ENCODE assay signal across 12 cellular contexts in the genomic region with DNA sequence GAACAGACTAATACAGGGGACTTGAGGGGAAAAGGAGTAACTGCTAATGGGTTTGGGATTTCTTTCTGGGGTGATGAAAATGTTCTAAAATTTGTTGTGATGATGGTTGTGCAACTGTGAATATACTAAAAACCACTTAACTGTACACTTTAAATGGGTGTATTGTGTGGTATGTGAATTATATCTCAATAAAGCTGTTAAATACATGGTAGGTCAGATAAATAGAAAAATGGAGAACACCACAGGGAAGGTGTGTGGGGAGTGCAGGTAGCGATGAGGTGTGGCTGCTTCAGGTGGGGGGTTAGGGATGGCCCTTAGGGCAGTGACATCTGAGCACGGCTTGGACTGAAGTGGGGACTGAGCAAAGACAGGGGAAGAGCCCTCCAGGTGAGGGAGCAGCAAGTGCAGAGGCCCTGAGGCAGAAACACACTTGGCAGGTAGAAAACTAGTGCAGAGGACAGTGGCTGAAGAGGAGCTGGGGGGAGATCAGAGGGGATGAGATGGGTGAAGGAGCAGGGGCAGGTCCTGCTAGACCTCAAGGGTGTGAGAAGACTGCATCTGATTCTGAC. TPM values are rescaled to one million over a fixed set of nuclear protein-coding genes. Genes with fewer than 3 reads are reported as not detected.
DNase-seq lines count a peak whose midpoint lies in the region; ATAC-seq, FAIRE-seq and TF ChIP-seq lines count a peak whose summit lies in the region.
"Had no signal": no experiment of that assay in that cellular context is flagged by ENCODE, and none has a peak within 500 bp of the region (broad histone marks: within the 10 kb centered on the region; RNA-seq: fewer than 3 reads in every experiment).

No MANE protein-coding gene starts in this region.

- H3K4me3 ChIP-seq in K562, result no peak overlapping the region
- H3K4me3 ChIP-seq in muscle layer of duodenum (ENCODE audit: low read depth in 1 of 2, low read length in 2 of 2), result no peak overlapping the region
- H3K4me3 ChIP-seq in transverse colon, result no peak overlapping the region

- H3K9me1 ChIP-seq in K562 (ENCODE audit: control insufficient read depth, insufficient read depth, low read length), result no peaks in the 10 kb centered on the region

- TF ChIP-seq EP300 in K562 (IDR thresholded peaks at IDR 0.05; ENCODE audit: low read length) (no peak), transverse colon (IDR thresholded peaks at IDR 0.05; ENCODE audit: low read depth) (no peak)

- TF ChIP-seq POLR2A in K562 (conservative IDR thresholded peaks at IDR 0.05), result no peak
- TF ChIP-seq POLR2A in transverse colon (IDR thresholded peaks at IDR 0.05), result no peak

- H3K27ac Mint-ChIP-seq in activated naive CD4-positive, alpha-beta T cell treated with anti-CD3 and anti-CD28 coated beads, Interleukin-2, amount 50 U/mL, for 24 hours, result peak overlapping the region; percentile 95
- H3K27ac Mint-ChIP-seq: dendritic cell treated with granulocyte-macrophage colony-stimulating factor and Interleukin-4, amounts not matched to agents 40 ng/mL and 50 ng/mL, for 4 days had no signal

- TF ChIP-seq CTCF in K562 (IDR thresholded peaks at IDR 0.05 in 2 of 3, conservative IDR thresholded peaks at IDR 0.05 in 1 of 3; ENCODE audit: insufficient read depth in 2 of 3, low read depth in 1 of 3, low read length in 3 of 3) (no peak), transverse colon (IDR thresholded peaks at IDR 0.05) (no peak)

- no peak for DNase-seq in activated naive CD4-positive, alpha-beta T cell (lab: John Stamatoyannopoulos, UW)
- DNase-seq in K562 (ENCODE audit: extremely low read depth in 1 of 4, low spot score in 3 of 4), result no peak
- DNase-seq in transverse colon, result no peak
- DNase-seq: AML-193, NCI-H1105, PC-3 had no signal

- CTCF ChIA-PET in K562 (lab: Yijun Ruan, JAX; ENCODE audit: low intra/inter-chr PET ratio), result no interaction called here

- peaks cover 12% of the 10 kb centered on the region; the same call in 1 of the 2 replicates for H4K20me1 ChIP-seq in K562 (replicated peaks; ENCODE audit: control insufficient read depth, insufficient read depth, low read length)

- H2AFZ ChIP-seq in K562 (ENCODE audit: low read depth, low read length), result no peak overlapping the region

- H3K4me2 ChIP-seq in K562 (ENCODE audit: insufficient read depth, low read length), result no peak overlapping the region

- no peaks in the 10 kb centered on the region for H3K9me3 ChIP-seq in K562 (replicated peaks; ENCODE audit: control insufficient read depth, insufficient read depth, low read depth, low read length)
- H3K9me3 ChIP-seq in muscle layer of duodenum (ENCODE audit: control insufficient read depth in 1 of 2, low read length in 2 of 2), result no peaks in the 10 kb centered on the region
- no peaks in the 10 kb centered on the region for H3K9me3 ChIP-seq in transverse colon

- H3K27me3 ChIP-seq in K562 (ENCODE audit: control insufficient read depth in 2 of 2, insufficient read depth in 2 of 2, low read length in 2 of 2) (no peaks in the 10 kb centered on the region), muscle layer of duodenum (ENCODE audit: low read depth, low read length) (no peaks in the 10 kb centered on the region), transverse colon (no peaks in the 10 kb centered on the region)

- POLR2A ChIA-PET in K562 (lab: Yijun Ruan, JAX), result interaction anchor here (0.6 to 1.6 kb wide), 3 partner anchors 8 to 552 kb away, joined by 3 to 6 read pairs (median 4); no protein-coding TSS in a partner anchor

- H3K4me1 Mint-ChIP-seq in activated naive CD4-positive, alpha-beta T cell treated with anti-CD3 and anti-CD28 coated beads, Interleukin-2, amount 50 U/mL, for 24 hours, result peaks cover 95% of the 10 kb centered on the region

- 79% methylated on average over 2 of the region's 2 CpGs for WGBS in K562 (ENCODE audit: insufficient coverage, low coverage, missing lambda C conversion rate)
- WGBS in transverse colon (ENCODE audit: low coverage in 1 of 2), 2 donors, result 82 to 88% methylated on average over 2 of the region's 2 CpGs

- FAIRE-seq in K562 (lab: Jason Lieb, UNC), result peak; percentile 19

- no peaks in the 10 kb centered on the region for H3K9me3 Mint-ChIP-seq in activated naive CD4-positive, alpha-beta T cell treated with anti-CD3 and anti-CD28 coated beads, Interleukin-2, amount 50 U/mL, for 24 hours
- H3K9me3 Mint-ChIP-seq: dendritic cell treated with granulocyte-macrophage colony-stimulating factor and Interleukin-4, amounts not matched to agents 40 ng/mL and 50 ng/mL, for 4 days had no signal

- H3K36me3 Mint-ChIP-seq in activated naive CD4-positive, alpha-beta T cell treated with anti-CD3 and anti-CD28 coated beads, Interleukin-2, amount 50 U/mL, for 24 hours, result peaks cover 12% of the 10 kb centered on the region

- H3K79me2 ChIP-seq in K562 (ENCODE audit: control insufficient read depth, insufficient read depth, low read length), result peaks cover 64% of the 10 kb centered on the region

- ATAC-seq in K562 (no peak), GM18907 (IDR thresholded peaks at IDR 0.05; ENCODE audit: unreplicated experiment) (no peak), HG03135 (IDR thresholded peaks at IDR 0.05; ENCODE audit: unreplicated experiment) (no peak), GM19452 (IDR thresholded peaks at IDR 0.05; ENCODE audit: unreplicated experiment) (no peak)
- ATAC-seq: PC-3 had no signal

- H3K36me3 ChIP-seq in K562 (ENCODE audit: control insufficient read depth, insufficient read depth, low read length) (no peaks in the 10 kb centered on the region), muscle layer of duodenum (ENCODE audit: control insufficient read depth in 1 of 2, insufficient read depth in 2 of 2, low read length in 2 of 2) (no peaks in the 10 kb centered on the region), transverse colon (no peaks in the 10 kb centered on the region)

- H3K4me3 Mint-ChIP-seq in activated naive CD4-positive, alpha-beta T cell treated with anti-CD3 and anti-CD28 coated beads, Interleukin-2, amount 50 U/mL, for 24 hours, result peak overlapping the region; percentile 72
- H3K4me3 Mint-ChIP-seq: dendritic cell treated with granulocyte-macrophage colony-stimulating factor and Interleukin-4, amounts not matched to agents 40 ng/mL and 50 ng/mL, for 4 days had no signal

- H3K4me1 ChIP-seq in K562 (replicated peaks in 1 of 2; ENCODE audit: control insufficient read depth in 2 of 2, insufficient read depth in 2 of 2, low read length in 2 of 2) (peaks cover 23 to 46% of the 10 kb centered on the region in 2 experiments), muscle layer of duodenum (ENCODE audit: control insufficient read depth in 1 of 2, insufficient read depth in 2 of 2, low read length in 2 of 2) (peaks cover 33 to 54% of the 10 kb centered on the region in 2 donors), transverse colon (peaks cover 66 to 76% (median 68%) of the 10 kb centered on the region in 4 donors)

- in situ Hi-C loops in K562 (cut with MboI) (loop anchor here (10.0 kb wide), 1 partner anchor 75 kb away; no protein-coding TSS in a partner anchor), transverse colon (cut with MboI; ENCODE audit: low pct_ligation_motif_present in 1 of 4, low pct_unique_long_range_greater_than_20kb in 1 of 4, low sequenced_read_pairs in 3 of 4) (loop anchor here in 1 of 4 donors (25.0 kb wide), 1 partner anchor 152 kb away; no protein-coding TSS in a partner anchor)

- no TSS peak for BruUV-seq in K562 (replicated peaks; lab: Mats Ljungman, UMichigan)

- intact Hi-C loops in K562 (cut with micrococcal nuclease), result no loop called here
- intact Hi-C loops in transverse colon (cut with DNase I; ENCODE audit: low total_unique reads), result no loop called here

- no peak for TF ChIP-seq RAD21 in K562 (CRISPR knock-in tag; conservative IDR thresholded peaks at IDR 0.05 in 1 of 2, IDR thresholded peaks at IDR 0.05 in 1 of 2)

- H3K9ac ChIP-seq in K562 (ENCODE audit: insufficient read depth in 1 of 2, low read depth in 2 of 2, low read length in 2 of 2), result peak overlapping the region in 1 of 2 experiments; percentile 82; a peak in 2 of 4 replicates

- H3K27me3 Mint-ChIP-seq in activated naive CD4-positive, alpha-beta T cell treated with anti-CD3 and anti-CD28 coated beads, Interleukin-2, amount 50 U/mL, for 24 hours, result no peaks in the 10 kb centered on the region

- H3K27ac ChIP-seq in K562 (ENCODE audit: extremely low read depth, low read depth, low read length), result peak overlapping the region; percentile 23; the same call in 1 of the 3 replicates
- H3K27ac ChIP-seq in muscle layer of duodenum (ENCODE audit: low read length), result peak overlapping the region; percentile 87
- H3K27ac ChIP-seq in transverse colon, result peak overlapping the region; percentile 94 to 98 (median 98)

RNA-seq across cellular contexts. Expression of a gene that starts 20.9 kb away (rescaled TPM):
- total RNA-seq in K562 (2011; cell fraction: chromatin; rRNA removed; ENCODE audit: low replicate concordance), result 18.1 and 34.4 TPM in 2 replicates
- 13.4 and 13.5 TPM in 2 replicates for total RNA-seq in K562 (2011; cell fraction: nucleolus; rRNA removed)
- total RNA-seq in K562 (2011; cell fraction: nucleoplasm; rRNA removed), result 17.2 and 24.7 TPM in 2 replicates
- total RNA-seq in K562 (2014; rRNA removed) (2.1 and 4.5 TPM in 2 replicates), K562 (2014; rRNA removed; fragmentation: Illumina TruSeq; extraction: Trizol) (1.6 and 2.3 TPM in 2 replicates), K562 (2015; rRNA removed; fragmentation: Illumina TruSeq; extraction: Trizol) (2.8 and 4.1 TPM in 2 replicates), K562 (2021) (11.2 and 16.7 TPM in 2 replicates), transverse colon (100 to 1,000 TPM in 2 of 4 donors, 10 to 100 TPM in 2; 77.0 to 230 (median 96.7) TPM)
- polyA plus RNA-seq in K562 (2011; rRNA removed) (4.4 and 7.7 TPM in 2 replicates), K562 (2014; fragmentation: Illumina TruSeq; extraction: Trizol) (5.6 and 9.1 TPM in 2 replicates), K562 (2014; fragmentation: Nextera tagmentation; extraction: Ambion mirVana) (under 1 TPM; 0.17 to 0.25 TPM), K562 (2014; rRNA removed) (3.6 and 6.6 TPM in 2 replicates)
- 8.2 and 9.0 TPM in 2 replicates for polyA plus RNA-seq in K562 (2011; cell fraction: cytosol; rRNA removed)
- polyA plus RNA-seq in K562 (2011; cell fraction: nucleus; rRNA removed), result 16.1 and 16.7 TPM in 2 replicates
- 13.8 and 19.2 TPM in 2 replicates for polyA plus RNA-seq in K562 (2012)
- 2.1 and 2.7 TPM in 2 replicates for polyA minus RNA-seq in K562 (2011; rRNA and poly(A)+ RNA removed)
- 3.5 and 5.9 TPM in 2 replicates for polyA minus RNA-seq in K562 (2011; cell fraction: cytosol; rRNA and poly(A)+ RNA removed)
- polyA minus RNA-seq in K562 (2011; cell fraction: nucleus; rRNA and poly(A)+ RNA removed), result 4.8 and 8.4 TPM in 2 replicates

RNA-seq across cellular contexts. Expression of a gene that starts 22.3 kb away (rescaled TPM):
- total RNA-seq in K562 (2011; cell fraction: chromatin; rRNA removed; ENCODE audit: low replicate concordance), result 99.6 and 215 TPM in 2 replicates
- 168 and 199 TPM in 2 replicates for total RNA-seq in K562 (2011; cell fraction: nucleolus; rRNA removed)
- total RNA-seq in K562 (2011; cell fraction: nucleoplasm; rRNA removed), result 195 and 215 TPM in 2 replicates
- total RNA-seq in K562 (2014; rRNA removed) (56.6 and 88.7 TPM in 2 replicates), K562 (2014; rRNA removed; fragmentation: Illumina TruSeq; extraction: Trizol) (48.1 and 53.8 TPM in 2 replicates), K562 (2015; rRNA removed; fragmentation: Illumina TruSeq; extraction: Trizol) (71.1 and 73.4 TPM in 2 replicates), K562 (2021) (95.3 and 102 TPM in 2 replicates), transverse colon (100 to 1,000 TPM in 1 of 4 donors, 10 to 100 TPM in 3; 20.6 to 249 (median 26.3) TPM)
- polyA plus RNA-seq in K562 (2011; rRNA removed) (93.8 and 101 TPM in 2 replicates), K562 (2014; fragmentation: Illumina TruSeq; extraction: Trizol) (126 and 142 TPM in 2 replicates), K562 (2014; fragmentation: Nextera tagmentation; extraction: Ambion mirVana) (10 to 100 TPM; 43.5 to 69.3 TPM), K562 (2014; rRNA removed) (104 and 107 TPM in 2 replicates)
- polyA plus RNA-seq in K562 (2011; cell fraction: cytosol; rRNA removed), result 131 and 200 TPM in 2 replicates
- 142 and 205 TPM in 2 replicates for polyA plus RNA-seq in K562 (2011; cell fraction: nucleus; rRNA removed)
- polyA plus RNA-seq in K562 (2012), result 83.9 and 86.2 TPM in 2 replicates
- 54.4 and 75.4 TPM in 2 replicates for polyA minus RNA-seq in K562 (2011; rRNA and poly(A)+ RNA removed)
- 56.3 and 59.9 TPM in 2 replicates for polyA minus RNA-seq in K562 (2011; cell fraction: cytosol; rRNA and poly(A)+ RNA removed)
- 64.1 and 85.1 TPM in 2 replicates for polyA minus RNA-seq in K562 (2011; cell fraction: nucleus; rRNA and poly(A)+ RNA removed)

RNA-seq across cellular contexts. Expression of a gene that starts 29.3 kb away (rescaled TPM):
- total RNA-seq in K562 (2011; cell fraction: chromatin; rRNA removed; ENCODE audit: low replicate concordance), result 4.2 and 9.4 TPM in 2 replicates
- 7.7 and 10.1 TPM in 2 replicates for total RNA-seq in K562 (2011; cell fraction: nucleolus; rRNA removed)
- 4.3 and 4.5 TPM in 2 replicates for total RNA-seq in K562 (2011; cell fraction: nucleoplasm; rRNA removed)
- total RNA-seq in K562 (2014; rRNA removed) (2.5 and 3.1 TPM in 2 replicates), K562 (2014; rRNA removed; fragmentation: Illumina TruSeq; extraction: Trizol) (0.80 and 1.2 TPM in 2 replicates), K562 (2015; rRNA removed; fragmentation: Illumina TruSeq; extraction: Trizol) (0.58 and 1.3 TPM in 2 replicates), K562 (2021) (3.0 and 3.7 TPM in 2 replicates), transverse colon (1 to 10 TPM in 1 of 4 donors, not detected in 3; 4.6 TPM)
- polyA plus RNA-seq in K562 (2011; rRNA removed) (1.2 and 1.6 TPM in 2 replicates), K562 (2014; fragmentation: Illumina TruSeq; extraction: Trizol) (0.82 and 1.2 TPM in 2 replicates), K562 (2014; fragmentation: Nextera tagmentation; extraction: Ambion mirVana) (under 1 TPM; 0.18 to 0.41 TPM), K562 (2014; rRNA removed) (4.3 and 4.8 TPM in 2 replicates)
- 1.8 and 2.2 TPM in 2 replicates for polyA plus RNA-seq in K562 (2011; cell fraction: cytosol; rRNA removed)
- 12.7 and 14.3 TPM in 2 replicates for polyA plus RNA-seq in K562 (2011; cell fraction: nucleus; rRNA removed)
- 1.7 and 5.0 TPM in 2 replicates for polyA plus RNA-seq in K562 (2012)
- polyA minus RNA-seq in K562 (2011; rRNA and poly(A)+ RNA removed), result 0.75 TPM in 1 of 2 replicates, not detected in the other
- 3.0 TPM in 1 of 2 replicates, not detected in the other for polyA minus RNA-seq in K562 (2011; cell fraction: cytosol; rRNA and poly(A)+ RNA removed)
- 2.6 TPM in 2 replicates for polyA minus RNA-seq in K562 (2011; cell fraction: nucleus; rRNA and poly(A)+ RNA removed)

RNA-seq across cellular contexts. Expression of a gene that starts 43.1 kb away (rescaled TPM):
- 24.9 and 89.8 TPM in 2 replicates for total RNA-seq in K562 (2011; cell fraction: chromatin; rRNA removed; ENCODE audit: low replicate concordance)
- 90.4 and 100 TPM in 2 replicates for total RNA-seq in K562 (2011; cell fraction: nucleolus; rRNA removed)
- total RNA-seq in K562 (2011; cell fraction: nucleoplasm; rRNA removed), result 52.6 and 55.0 TPM in 2 replicates
- 25.5 and 47.2 TPM in 2 replicates for total RNA-seq in K562 (2014; rRNA removed)
- 2.8 and 6.6 TPM in 2 replicates for total RNA-seq in K562 (2014; rRNA removed; fragmentation: Illumina TruSeq; extraction: Trizol)
- 17.2 and 19.0 TPM in 2 replicates for total RNA-seq in K562 (2015; rRNA removed; fragmentation: Illumina TruSeq; extraction: Trizol)
- total RNA-seq in K562 (2021), result 43.1 and 47.1 TPM in 2 replicates
- 14.0 and 19.4 TPM in 2 replicates for polyA plus RNA-seq in K562 (2011; rRNA removed)
- 30.0 and 73.0 TPM in 2 replicates for polyA plus RNA-seq in K562 (2011; cell fraction: cytosol; rRNA removed)
- polyA plus RNA-seq in K562 (2011; cell fraction: nucleus; rRNA removed), result 34.4 and 63.8 TPM in 2 replicates
- polyA plus RNA-seq in K562 (2012), result 26.5 and 52.2 TPM in 2 replicates
- polyA plus RNA-seq in K562 (2014; fragmentation: Illumina TruSeq; extraction: Trizol), result 15.4 and 34.0 TPM in 2 replicates
- 1 to 10 TPM; 2.6 to 3.4 TPM for polyA plus RNA-seq in K562 (2014; fragmentation: Nextera tagmentation; extraction: Ambion mirVana)
- polyA plus RNA-seq in K562 (2014; rRNA removed), result 26.0 and 42.6 TPM in 2 replicates
- polyA minus RNA-seq in K562 (2011; rRNA and poly(A)+ RNA removed), result 7.5 and 10.6 TPM in 2 replicates
- 30.9 and 50.2 TPM in 2 replicates for polyA minus RNA-seq in K562 (2011; cell fraction: cytosol; rRNA and poly(A)+ RNA removed)
- polyA minus RNA-seq in K562 (2011; cell fraction: nucleus; rRNA and poly(A)+ RNA removed), result 24.7 and 25.8 TPM in 2 replicates
- 10 to 100 TPM; 16.7 to 66.1 (median 47.3) TPM for total RNA-seq in transverse colon

Comparison
In these comparisons a context has a peak if more than half of its experiments do, and no peak if none do; other contexts are left out.
1. H3K27ac ChIP-seq: peak in every context shown above with its lines; median percentile 98 in transverse colon; 87 in muscle layer of duodenum; 23 in K562.